11 cellular contexts compared by ENCODE assay signal in the genomic region with DNA sequence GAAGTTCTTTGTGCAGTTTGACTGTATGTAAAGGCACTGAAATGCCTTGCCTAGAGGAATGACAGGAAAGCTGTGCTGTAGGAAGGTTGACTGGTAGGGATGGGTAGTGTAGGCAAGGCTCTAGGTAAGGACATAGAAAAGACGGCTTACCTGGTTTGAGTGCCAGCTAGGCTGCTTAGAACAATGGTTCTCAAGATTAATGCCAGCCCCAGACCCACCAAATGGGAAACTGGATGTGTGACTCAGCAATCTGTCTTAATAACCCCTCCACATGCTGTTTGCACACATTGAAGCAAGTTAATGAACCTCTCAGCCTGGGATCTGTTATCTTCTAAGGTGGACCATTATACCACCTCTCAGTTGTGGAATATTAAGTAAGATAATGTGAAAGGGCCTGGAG. TPM values are rescaled to one million over a fixed set of nuclear protein-coding genes. Genes with fewer than 3 reads are reported as not detected.
DNase-seq lines count a peak whose midpoint lies in the region; ATAC-seq and TF ChIP-seq lines count a peak whose summit lies in the region.
"Had no signal": no experiment of that assay in that cellular context is flagged by ENCODE, and none has a peak within 500 bp of the region (broad histone marks: within the 10 kb centered on the region; RNA-seq: fewer than 3 reads in every experiment).

No MANE protein-coding gene starts in this region.

- ATAC-seq in Panc1: no peak
- ATAC-seq in stimulated activated naive B cell treated with anti-CD40 and anti-IgM and Interleukin-4, amounts not matched to agents 10 μg/mL and 1 μg/mL and 100 μg/mL, for 72 hours (replicated peaks): no peak
- ATAC-seq: left lung had no signal

- H3K9me3 Mint-ChIP-seq in MCF 10A (ENCODE audit: unreplicated experiment): no peaks in the 10 kb centered on the region
- H3K9me3 Mint-ChIP-seq in stimulated activated naive B cell treated with anti-CD40 and anti-IgM and Interleukin-4, amounts not matched to agents 10 μg/mL and 1 μg/mL and 100 μg/mL, for 72 hours: no peaks in the 10 kb centered on the region

- peaks cover 34% of the 10 kb centered on the region for H3K4me1 Mint-ChIP-seq in MCF 10A (ENCODE audit: insufficient read depth, unreplicated experiment)
- H3K4me1 Mint-ChIP-seq in stimulated activated naive B cell treated with anti-CD40 and anti-IgM and Interleukin-4, amounts not matched to agents 10 μg/mL and 1 μg/mL and 100 μg/mL, for 72 hours: peaks cover 39 to 75% of the 10 kb centered on the region in 2 donors

- H3K27me3 ChIP-seq in breast epithelium: no peaks in the 10 kb centered on the region
- H3K27me3 ChIP-seq in Panc1 (ENCODE audit: control insufficient read depth, insufficient read depth, low read length): no peaks in the 10 kb centered on the region
- H3K27me3 ChIP-seq: left lung had no signal

- DNase-seq in MCF 10A (ENCODE audit: unreplicated experiment) (no peak), breast epithelium (ENCODE audit: low spot score in 2 of 2) (no peak), Panc1 (ENCODE audit: low read depth, low spot score) (no peak), erythroblast (lab: John Stamatoyannopoulos, UW) (peak in 1 of 2 experiments; percentile 22), HuH-7.5 (ENCODE audit: low spot score) (no peak), NK-92 (lab: John Stamatoyannopoulos, UW; ENCODE audit: unreplicated experiment) (no peak)
- no peak for DNase-seq in stimulated activated naive B cell treated with anti-CD40 and anti-IgM and Interleukin-4, amounts not matched to agents 10 μg/mL and 1 μg/mL and 100 μg/mL, for 72 hours
- DNase-seq in stimulated activated CD4-positive, alpha-beta T cell treated with anti-CD3 and anti-CD28 coated beads, Interleukin-4, amount 100 ng/mL, for 1 hour: no peak
- DNase-seq: left lung; NK-92 treated with Interleukin-12 subunit alpha and Interleukin-12 subunit beta, amount 100 ng/mL, for 24 hours; WERI-Rb-1 had no signal

- H3K36me3 Mint-ChIP-seq in MCF 10A (ENCODE audit: insufficient read depth, unreplicated experiment): peaks cover 87% of the 10 kb centered on the region
- H3K36me3 Mint-ChIP-seq in stimulated activated naive B cell treated with anti-CD40 and anti-IgM and Interleukin-4, amounts not matched to agents 10 μg/mL and 1 μg/mL and 100 μg/mL, for 72 hours: peaks cover 56 to 78% of the 10 kb centered on the region in 2 donors

- POLR2A ChIA-PET in MCF 10A (lab: Yijun Ruan, JAX): no interaction called here
- POLR2A ChIA-PET in Panc1 (lab: Charles Lee): no interaction called here

- BruUV-seq in MCF 10A (replicated peaks; lab: Mats Ljungman, UMichigan) (no TSS peak), Panc1 (replicated peaks; lab: Mats Ljungman, UMichigan) (no TSS peak)

- intact Hi-C loops in MCF 10A (cut with micrococcal nuclease) (no loop called here), breast epithelium (cut with DNase I; ENCODE audit: low total_unique reads) (no loop called here), Panc1 (cut with micrococcal nuclease; ENCODE audit: unreplicated experiment) (no loop called here)

- H3K27ac Mint-ChIP-seq in MCF 10A (ENCODE audit: low read depth, unreplicated experiment): peak overlapping the region; percentile 16
- peak overlapping the region; percentile 87 for H3K27ac Mint-ChIP-seq in stimulated activated naive B cell treated with anti-CD40 and anti-IgM and Interleukin-4, amounts not matched to agents 10 μg/mL and 1 μg/mL and 100 μg/mL, for 72 hours

- TF ChIP-seq POLR2A in breast epithelium (IDR thresholded peaks at IDR 0.05): no peak
- peak; percentile 30 for TF ChIP-seq POLR2A in erythroblast (IDR thresholded peaks at IDR 0.05; ENCODE audit: low read length)

- TF ChIP-seq CTCF in MCF 10A (IDR thresholded peaks at IDR 0.05; ENCODE audit: unreplicated experiment) (no peak), breast epithelium (IDR thresholded peaks at IDR 0.05) (no peak), Panc1 (IDR thresholded peaks at IDR 0.05) (no peak)

- in situ Hi-C loops in Panc1 (cut with HindIII; ENCODE audit: low pct_unique_long_range_greater_than_20kb, low sequenced_read_pairs): no loop called here

- H3K27me3 Mint-ChIP-seq in MCF 10A (ENCODE audit: insufficient read depth, unreplicated experiment): no peaks in the 10 kb centered on the region
- H3K27me3 Mint-ChIP-seq in stimulated activated naive B cell treated with anti-CD40 and anti-IgM and Interleukin-4, amounts not matched to agents 10 μg/mL and 1 μg/mL and 100 μg/mL, for 72 hours: no peaks in the 10 kb centered on the region

- H3K4me1 ChIP-seq in breast epithelium: no peaks in the 10 kb centered on the region
- peaks cover 38% of the 10 kb centered on the region for H3K4me1 ChIP-seq in Panc1 (ENCODE audit: control insufficient read depth, insufficient read depth, low read length)

- H3K4me3 ChIP-seq in breast epithelium (no peak overlapping the region), Panc1 (ENCODE audit: low read depth in 2 of 2, low read length in 2 of 2) (no peak overlapping the region)

- H3K36me3 ChIP-seq in breast epithelium (no peaks in the 10 kb centered on the region), Panc1 (ENCODE audit: control insufficient read depth, insufficient read depth, low read length) (peaks cover 67% of the 10 kb centered on the region)

- peak overlapping the region; percentile 95 for H3K4me3 Mint-ChIP-seq in MCF 10A (ENCODE audit: unreplicated experiment)
- peak overlapping the region; percentile 69 to 99 for H3K4me3 Mint-ChIP-seq in stimulated activated naive B cell treated with anti-CD40 and anti-IgM and Interleukin-4, amounts not matched to agents 10 μg/mL and 1 μg/mL and 100 μg/mL, for 72 hours

- H3K27ac ChIP-seq in breast epithelium (no peak overlapping the region), Panc1 (ENCODE audit: low read length) (peak overlapping the region; percentile 60)
- H3K27ac ChIP-seq: WERI-Rb-1 had no signal

- H3K9me3 ChIP-seq in breast epithelium: no peaks in the 10 kb centered on the region
- H3K9me3 ChIP-seq in Panc1 (ENCODE audit: control insufficient read depth, insufficient read depth, low read depth, low read length): no peaks in the 10 kb centered on the region
- H3K9me3 ChIP-seq: left lung had no signal

- CTCF ChIA-PET in MCF 10A (lab: Yijun Ruan, JAX) (interaction anchor here (1.8 kb wide), 1 partner anchor 14 kb away, joined by 6 read pairs; no protein-coding TSS in a partner anchor), Panc1 (lab: Charles Lee) (no interaction called here)

RNA-seq across cellular contexts. Expression of a gene that starts 3.7 kb away (rescaled TPM):
- total RNA-seq in MCF 10A (2022) (3,172 and 3,444 TPM in 2 replicates), breast epithelium (1,000 to 10,000 TPM; 1,024 to 2,406 (median 1,978) TPM), Panc1 (2021; ENCODE audit: unreplicated experiment) (2,945 TPM)
- polyA plus RNA-seq in Panc1 (2012; ENCODE audit: insufficient read length): 2,908 TPM

RNA-seq across cellular contexts. Expression of a gene that starts 30.0 kb away (rescaled TPM):
- total RNA-seq in MCF 10A (2022): not detected in 2 replicates
- 1 to 10 TPM; 1.6 to 2.7 (median 2.6) TPM for total RNA-seq in breast epithelium
- total RNA-seq in Panc1 (2021; ENCODE audit: unreplicated experiment): 10.9 TPM
- 18.9 TPM for polyA plus RNA-seq in Panc1 (2012; ENCODE audit: insufficient read length)

RNA-seq across cellular contexts. Expression of a gene that starts 51.6 kb away (rescaled TPM):
- total RNA-seq in MCF 10A (2022) (0.44 and 0.98 TPM in 2 replicates), breast epithelium (10 to 100 TPM; 31.2 to 64.0 (median 42.3) TPM), Panc1 (2021; ENCODE audit: unreplicated experiment) (219 TPM)
- polyA plus RNA-seq in Panc1 (2012; ENCODE audit: insufficient read length): 236 TPM

Comparison
In these comparisons a context has a peak if more than half of its experiments do, and no peak if none do; other contexts are left out.
1. RNA of a gene that starts 51.6 kb away (total RNA-seq): 219 TPM in Panc1 (single experiment) and 31.2 to 64.0 TPM in breast epithelium; 0.44 to 0.98 TPM in MCF 10A; every median in the first group is over 10 times any median in the second.